Comparison of ENCODE assay signal across 17 cellular contexts in the genomic region with DNA sequence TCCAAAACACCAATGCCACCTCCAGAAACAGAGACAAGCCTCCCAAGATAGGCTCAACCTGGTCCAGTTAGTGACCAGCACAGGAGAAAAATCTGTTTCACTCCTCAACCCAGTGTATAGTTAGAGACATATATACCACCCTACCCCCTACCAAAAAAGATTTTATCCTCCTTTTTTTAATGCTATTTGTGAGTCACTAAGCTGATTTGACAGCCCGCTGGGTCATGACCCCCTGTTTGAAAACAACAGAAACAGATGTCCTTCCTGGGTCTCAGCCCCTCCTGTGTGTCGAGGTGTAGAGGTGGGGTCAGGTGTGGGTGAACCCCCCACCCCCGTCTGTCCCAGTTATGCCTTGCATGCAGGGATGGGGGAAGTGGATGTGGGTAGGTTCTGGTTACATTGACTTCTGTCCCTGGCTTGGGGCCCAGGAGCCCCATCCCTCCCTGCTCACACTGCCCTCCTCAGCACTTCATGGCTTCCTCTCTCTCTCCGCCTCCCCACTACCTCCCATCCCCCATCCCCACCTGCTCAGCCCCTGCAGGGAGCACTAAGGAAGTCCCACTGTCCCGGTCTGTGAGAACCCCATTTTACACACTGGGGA. TPM values are rescaled to one million over a fixed set of nuclear protein-coding genes. Genes with fewer than 3 reads are reported as not detected.
DNase-seq lines count a peak whose midpoint lies in the region; ATAC-seq and TF ChIP-seq lines count a peak whose summit lies in the region.
"Had no signal": no experiment of that assay in that cellular context is flagged by ENCODE, and none has a peak within 500 bp of the region (broad histone marks: within the 10 kb centered on the region; RNA-seq: fewer than 3 reads in every experiment).

No MANE protein-coding gene starts in this region.

- intact Hi-C loops in esophagus squamous epithelium (cut with DNase I), result no loop called here
- intact Hi-C loops in breast epithelium (cut with DNase I; ENCODE audit: low total_unique reads), result no loop called here

- DNase-seq in CMK (ENCODE audit: low read depth), result peak; percentile 33
- DNase-seq in HL-60 (ENCODE audit: low read depth in 1 of 2, low spot score in 1 of 2), result peak; percentile 67 to 79
- no peak for DNase-seq in RWPE2 (ENCODE audit: low spot score)
- DNase-seq in esophagus squamous epithelium (lab: John Stamatoyannopoulos, UW), result no peak
- no peak for DNase-seq in osteocyte (ENCODE audit: extremely low spot score, unreplicated experiment)
- no peak for DNase-seq in breast epithelium (ENCODE audit: low spot score in 2 of 2)
- DNase-seq in activated CD4-positive, alpha-beta T cell treated with anti-CD3 and anti-CD28 coated beads for 48 hours, result no peak
- no peak for DNase-seq in activated T-cell treated with anti-CD3 and anti-CD28 coated beads, Interleukin-2, amount 50 U/mL, for 72 hours
- DNase-seq: activated T-cell treated with anti-CD3 and anti-CD28 coated beads, Interleukin-2, amount 50 U/mL, for 24 hours; erythroblast; NCI-H446; SIG-M5; stimulated activated naive CD4-positive, alpha-beta T cell had no signal

- TF ChIP-seq POLR2A in esophagus squamous epithelium (IDR thresholded peaks at IDR 0.05) (no peak), breast epithelium (IDR thresholded peaks at IDR 0.05) (no peak)

- no peak overlapping the region for H3K4me3 Mint-ChIP-seq in osteocyte (ENCODE audit: unreplicated experiment)
- no peak overlapping the region for H3K4me3 Mint-ChIP-seq in activated T-cell treated with anti-CD3 and anti-CD28 coated beads, Interleukin-2, amount 50 U/mL, for 72 hours
- H3K4me3 Mint-ChIP-seq: activated T-cell treated with anti-CD3 and anti-CD28 coated beads, Interleukin-2, amount 50 U/mL, for 24 hours; B cell; brain; WTC11 had no signal

- H3K27me3 ChIP-seq in HL-60 (ENCODE audit: insufficient read depth, poor library complexity, severe bottlenecking) (no peaks in the 10 kb centered on the region), RWPE2 (ENCODE audit: insufficient read depth, poor library complexity, severe bottlenecking) (no peaks in the 10 kb centered on the region), esophagus squamous epithelium (no peaks in the 10 kb centered on the region), breast epithelium (no peaks in the 10 kb centered on the region)

- no peaks in the 10 kb centered on the region for H3K27me3 Mint-ChIP-seq in osteocyte (ENCODE audit: unreplicated experiment)
- no peaks in the 10 kb centered on the region for H3K27me3 Mint-ChIP-seq in activated T-cell treated with anti-CD3 and anti-CD28 coated beads, Interleukin-2, amount 50 U/mL, for 72 hours (ENCODE audit: low read depth)
- H3K27me3 Mint-ChIP-seq: brain had no signal

- no peak overlapping the region for H3K27ac Mint-ChIP-seq in osteocyte (ENCODE audit: unreplicated experiment)
- H3K27ac Mint-ChIP-seq in activated T-cell treated with anti-CD3 and anti-CD28 coated beads, Interleukin-2, amount 50 U/mL, for 72 hours, result no peak overlapping the region
- H3K27ac Mint-ChIP-seq: activated T-cell treated with anti-CD3 and anti-CD28 coated beads, Interleukin-2, amount 50 U/mL, for 24 hours; B cell had no signal

- H3K4me3 ChIP-seq in HL-60 (replicated peaks; ENCODE audit: insufficient read depth, low read length), result no peak overlapping the region
- no peak overlapping the region for H3K4me3 ChIP-seq in RWPE2 (ENCODE audit: severe bottlenecking)
- H3K4me3 ChIP-seq in esophagus squamous epithelium, result no peak overlapping the region
- H3K4me3 ChIP-seq in breast epithelium, result no peak overlapping the region
- H3K4me3 ChIP-seq: prostate gland had no signal

- H3K9me3 Mint-ChIP-seq in osteocyte (ENCODE audit: unreplicated experiment), result no peaks in the 10 kb centered on the region
- H3K9me3 Mint-ChIP-seq in activated T-cell treated with anti-CD3 and anti-CD28 coated beads, Interleukin-2, amount 50 U/mL, for 72 hours, result no peaks in the 10 kb centered on the region
- H3K9me3 Mint-ChIP-seq: activated T-cell treated with anti-CD3 and anti-CD28 coated beads, Interleukin-2, amount 50 U/mL, for 24 hours; brain; WTC11 had no signal

- H3K27ac ChIP-seq in HL-60 (replicated peaks), result peak overlapping the region; percentile 12
- H3K27ac ChIP-seq in RWPE2 (ENCODE audit: poor library complexity, severe bottlenecking), result peak overlapping the region; percentile 39
- H3K27ac ChIP-seq in esophagus squamous epithelium, result peak overlapping the region in 3 of 4 donors; percentile 55 to 72 (median 62)
- peak overlapping the region in 1 of 2 donors; percentile 75 for H3K27ac ChIP-seq in breast epithelium
- H3K27ac ChIP-seq: prostate gland had no signal

- WGBS in esophagus squamous epithelium, 2 donors, result 58 to 76% methylated on average over 3 to 4 of the region's 5 CpGs

- peaks cover 42% of the 10 kb centered on the region for H3K36me3 ChIP-seq in RWPE2 (ENCODE audit: low read depth)
- peaks cover 15 to 75% (median 24%) of the 10 kb centered on the region in 3 donors for H3K36me3 ChIP-seq in esophagus squamous epithelium
- H3K36me3 ChIP-seq in breast epithelium, result no peaks in the 10 kb centered on the region

- peaks cover 25% of the 10 kb centered on the region for H3K4me1 Mint-ChIP-seq in osteocyte (ENCODE audit: unreplicated experiment)
- H3K4me1 Mint-ChIP-seq in activated T-cell treated with anti-CD3 and anti-CD28 coated beads, Interleukin-2, amount 50 U/mL, for 72 hours (ENCODE audit: low read depth), result peaks cover 4% of the 10 kb centered on the region
- H3K4me1 Mint-ChIP-seq: B cell, brain had no signal

- peaks cover 37% of the 10 kb centered on the region for H3K36me3 Mint-ChIP-seq in osteocyte (ENCODE audit: unreplicated experiment)
- H3K36me3 Mint-ChIP-seq in activated T-cell treated with anti-CD3 and anti-CD28 coated beads, Interleukin-2, amount 50 U/mL, for 72 hours (ENCODE audit: insufficient read depth in 2 of 2), result no peaks in the 10 kb centered on the region

- no peak for TF ChIP-seq CTCF in HL-60 (IDR thresholded peaks at IDR 0.05; ENCODE audit: insufficient read depth, low read length)
- TF ChIP-seq CTCF in RWPE2 (IDR thresholded peaks at IDR 0.05; ENCODE audit: poor library complexity, severe bottlenecking), result no peak
- no peak for TF ChIP-seq CTCF in esophagus squamous epithelium (IDR thresholded peaks at IDR 0.05)
- TF ChIP-seq CTCF in osteocyte (IDR thresholded peaks at IDR 0.05), result no peak
- TF ChIP-seq CTCF in breast epithelium (IDR thresholded peaks at IDR 0.05), result no peak

- no peaks in the 10 kb centered on the region for H3K9me3 ChIP-seq in RWPE2 (ENCODE audit: severe bottlenecking)
- H3K9me3 ChIP-seq in esophagus squamous epithelium, result no peaks in the 10 kb centered on the region
- no peaks in the 10 kb centered on the region for H3K9me3 ChIP-seq in breast epithelium
- H3K9me3 ChIP-seq: prostate gland had no signal

- ATAC-seq in RWPE2 (ENCODE audit: low read depth), result no peak
- ATAC-seq in activated T-cell treated with anti-CD3 and anti-CD28 coated beads, Interleukin-2, amount 50 U/mL, for 72 hours (replicated peaks in 1 of 2), result no peak
- ATAC-seq: WTC11 had no signal

- peaks cover 3% of the 10 kb centered on the region for H3K4me1 ChIP-seq in RWPE2 (ENCODE audit: insufficient read depth, poor library complexity, severe bottlenecking)
- H3K4me1 ChIP-seq in esophagus squamous epithelium, result peaks cover 0 to 59% (median 8%) of the 10 kb centered on the region in 3 donors
- peaks cover 0 to 2% of the 10 kb centered on the region in 2 donors for H3K4me1 ChIP-seq in breast epithelium
- H3K4me1 ChIP-seq: prostate gland had no signal

RNA-seq across cellular contexts. Expression of a gene that starts 14.0 kb away (rescaled TPM):
- total RNA-seq in esophagus squamous epithelium, result 100 to 1,000 TPM in 1 of 4 donors, 10 to 100 TPM in 3; 64.7 to 142 (median 79.0) TPM
- total RNA-seq in osteocyte, result 47.4 and 48.7 TPM in 2 replicates
- 10 to 100 TPM; 32.9 to 48.2 (median 39.7) TPM for total RNA-seq in breast epithelium
- 10 to 100 TPM; 53.0 to 65.1 TPM for total RNA-seq in activated T-cell treated with anti-CD3 and anti-CD28 coated beads, Interleukin-2, amount 50 U/mL, for 72 hours

RNA-seq across cellular contexts. Expression of a gene that starts 28.6 kb away (rescaled TPM):
- total RNA-seq in esophagus squamous epithelium, result 100 to 1,000 TPM in 1 of 4 donors, 10 to 100 TPM in 1, 1 to 10 TPM in 2; 5.7 to 141 (median 20.7) TPM
- total RNA-seq in osteocyte, result 151 and 184 TPM in 2 replicates
- 1,000 to 10,000 TPM in 2 of 3 donors, 100 to 1,000 TPM in 1; 439 to 1,162 (median 1,092) TPM for total RNA-seq in breast epithelium
- total RNA-seq in activated T-cell treated with anti-CD3 and anti-CD28 coated beads, Interleukin-2, amount 50 U/mL, for 72 hours, result 1 to 10 TPM; 2.1 TPM

RNA-seq across cellular contexts. Expression of a gene that starts 30.9 kb away (rescaled TPM):
- total RNA-seq in esophagus squamous epithelium, result 100 to 1,000 TPM in 1 of 4 donors, 10 to 100 TPM in 3; 42.9 to 103 (median 60.9) TPM
- total RNA-seq in osteocyte, result 117 TPM in 2 replicates
- 100 to 1,000 TPM in 1 of 3 donors, 10 to 100 TPM in 2; 28.0 to 114 (median 86.6) TPM for total RNA-seq in breast epithelium
- total RNA-seq in activated T-cell treated with anti-CD3 and anti-CD28 coated beads, Interleukin-2, amount 50 U/mL, for 72 hours, result 1 to 10 TPM; 2.8 to 3.3 TPM

RNA-seq across cellular contexts. Expression of a gene that starts 37.4 kb away (rescaled TPM):
- total RNA-seq in esophagus squamous epithelium (1 to 10 TPM; 1.4 to 7.5 (median 4.1) TPM), osteocyte (3.3 TPM in 1 of 2 replicates, not detected in the other), breast epithelium (100 to 1,000 TPM in 1 of 3 donors, 10 to 100 TPM in 2; 59.0 to 285 (median 78.7) TPM)
- total RNA-seq in activated T-cell treated with anti-CD3 and anti-CD28 coated beads, Interleukin-2, amount 50 U/mL, for 72 hours, result not detected
- total RNA-seq: B cell had no signal

Comparison
In these comparisons a context has a peak if more than half of its experiments do, and no peak if none do; other contexts are left out.
1. DNase-seq: peak in CMK (single experiment) and HL-60 (2 of 2); none in RWPE2 (single experiment), esophagus squamous epithelium (single experiment), osteocyte (single experiment), breast epithelium (0 of 2), activated CD4-positive, alpha-beta T cell treated with anti-CD3 and anti-CD28 coated beads for 48 hours (single experiment) and activated T-cell treated with anti-CD3 and anti-CD28 coated beads, Interleukin-2, amount 50 U/mL, for 72 hours (0 of 2).
2. RNA of a gene that starts 30.9 kb away (total RNA-seq): 117 TPM in osteocyte, 28.0 to 114 TPM in breast epithelium and 42.9 to 103 TPM in esophagus squamous epithelium; 2.8 to 3.3 TPM in activated T-cell treated with anti-CD3 and anti-CD28 coated beads, Interleukin-2, amount 50 U/mL, for 72 hours; every median in the first group is over 4 times any median in the second.